ENCODE assay signal across 10 cellular contexts in genomic region chr1:184035719-184036516, GRCh38. TPM values are rescaled to one million over a fixed set of nuclear protein-coding genes. Genes with fewer than 3 reads are reported as not detected.
DNase-seq lines count a peak whose midpoint lies in the region; ATAC-seq and TF ChIP-seq lines count a peak whose summit lies in the region.
"Had no signal": no experiment of that assay in that cellular context is flagged by ENCODE, and none has a peak within 500 bp of the region (broad histone marks: within the 10 kb centered on the region; RNA-seq: fewer than 3 reads in every experiment).

No MANE protein-coding gene starts in this region.

- H3K4me3 Mint-ChIP-seq in CD14-positive monocyte (peak overlapping the region; percentile 71 to 89), neural crest cell (peak overlapping the region; percentile 90)

- POLR2A ChIA-PET in OCI-LY7 (lab: Charles Lee): no interaction called here

- ATAC-seq in left colon: no peak
- ATAC-seq: HCT116 had no signal

- no TSS peak for BruUV-seq in OCI-LY7 (replicated peaks; lab: Mats Ljungman, UMichigan)

- no peaks in the 10 kb centered on the region for H3K27me3 ChIP-seq in KMS-11 (ENCODE audit: insufficient read depth, low read depth)
- no peaks in the 10 kb centered on the region for H3K27me3 ChIP-seq in endocrine pancreas (ENCODE audit: control insufficient read depth, insufficient read depth, low read length)

- no peaks in the 10 kb centered on the region for H3K9me3 ChIP-seq in endocrine pancreas (ENCODE audit: control insufficient read depth, low read length)
- no peaks in the 10 kb centered on the region for H3K9me3 ChIP-seq in OCI-LY7 (ENCODE audit: low read length)

- no peak overlapping the region for H3K4me3 ChIP-seq in KMS-11 (IDR thresholded peaks at IDR 0.05; ENCODE audit: insufficient read depth, low read depth, low read length)
- H3K4me3 ChIP-seq in endocrine pancreas (ENCODE audit: control insufficient read depth, insufficient read depth, low read length): peak overlapping the region; percentile 9
- H3K4me3 ChIP-seq in OCI-LY7 (ENCODE audit: low read depth, low read length, poor library complexity, severe bottlenecking): no peak overlapping the region

- no peak for DNase-seq in CD14-positive monocyte (ENCODE audit: low spot score)
- no peak for DNase-seq in neural crest cell (ENCODE audit: low read depth, low spot score)
- DNase-seq in OCI-LY7 (ENCODE audit: low spot score): no peak
- DNase-seq in left colon: no peak
- no peak for DNase-seq in NCI-H1436 treated with DMSO at 0.1 percent for 48 hours (lab: John Stamatoyannopoulos, UW)
- no peak for DNase-seq in medulla oblongata (ENCODE audit: extremely low spot score)

- no peaks in the 10 kb centered on the region for H3K9me2 ChIP-seq in OCI-LY7 (ENCODE audit: insufficient read depth, low read length)

- H3K4me1 ChIP-seq in KMS-11 (ENCODE audit: low read depth, poor library complexity, severe bottlenecking) (peaks cover 10% of the 10 kb centered on the region), endocrine pancreas (ENCODE audit: control insufficient read depth, insufficient read depth, low read length) (no peaks in the 10 kb centered on the region), OCI-LY7 (ENCODE audit: insufficient read depth, low read length, poor library complexity, severe bottlenecking) (no peaks in the 10 kb centered on the region)

- H3K4me1 Mint-ChIP-seq in CD14-positive monocyte: peaks cover 27% of the 10 kb centered on the region
- H3K4me1 Mint-ChIP-seq in neural crest cell: peaks cover 47% of the 10 kb centered on the region

- CTCF ChIA-PET in OCI-LY7 (lab: Charles Lee; ENCODE audit: unreplicated experiment): no interaction called here

- TF ChIP-seq CTCF in CD14-positive monocyte (IDR thresholded peaks at IDR 0.05): no peak
- no peak for TF ChIP-seq CTCF in KMS-11 (conservative IDR thresholded peaks at IDR 0.05; ENCODE audit: low read depth, low read length)
- TF ChIP-seq CTCF in neural crest cell (conservative IDR thresholded peaks at IDR 0.05): no peak
- no peak for TF ChIP-seq CTCF in OCI-LY7 (conservative IDR thresholded peaks at IDR 0.05; ENCODE audit: low read length)

- peaks cover 23 to 36% (median 25%) of the 10 kb centered on the region in 3 donors for H3K27me3 Mint-ChIP-seq in CD14-positive monocyte (ENCODE audit: low read depth in 3 of 3)
- peaks cover 8% of the 10 kb centered on the region for H3K27me3 Mint-ChIP-seq in neural crest cell (ENCODE audit: low read depth)

- intact Hi-C loops in CD14-positive monocyte (cut with micrococcal nuclease): no loop called here
- intact Hi-C loops in OCI-LY7 (cut with micrococcal nuclease; ENCODE audit: unreplicated experiment): no loop called here
- intact Hi-C loops in left colon (cut with DNase I, micrococcal nuclease): no loop called here

- H3K9me3 Mint-ChIP-seq in CD14-positive monocyte: peaks cover 0 to 4% (median 0%) of the 10 kb centered on the region in 7 donors
- H3K9me3 Mint-ChIP-seq in neural crest cell: no peaks in the 10 kb centered on the region

- peaks cover 0 to 4% of the 10 kb centered on the region in 2 donors for H3K36me3 Mint-ChIP-seq in CD14-positive monocyte
- no peaks in the 10 kb centered on the region for H3K36me3 Mint-ChIP-seq in neural crest cell (ENCODE audit: low read depth)

- H2AFZ ChIP-seq in KMS-11 (ENCODE audit: low read depth) (no peak overlapping the region), OCI-LY7 (ENCODE audit: low read length) (no peak overlapping the region)

- peak overlapping the region; percentile 50; the same call in 1 of the 2 replicates for H3K4me2 ChIP-seq in KMS-11
- H3K4me2 ChIP-seq in OCI-LY7 (ENCODE audit: low read length): no peak overlapping the region

- H3K9ac ChIP-seq in KMS-11 (no peak overlapping the region), endocrine pancreas (ENCODE audit: control insufficient read depth, insufficient read depth, low read length) (no peak overlapping the region)

- no peaks in the 10 kb centered on the region for H3K36me3 ChIP-seq in KMS-11 (ENCODE audit: insufficient read depth)
- H3K36me3 ChIP-seq in endocrine pancreas (ENCODE audit: control insufficient read depth, insufficient read depth, low read length): no peaks in the 10 kb centered on the region
- no peaks in the 10 kb centered on the region for H3K36me3 ChIP-seq in OCI-LY7 (ENCODE audit: insufficient read depth, low read length)

- H4K20me1 ChIP-seq in KMS-11 (ENCODE audit: insufficient read depth) (no peaks in the 10 kb centered on the region), OCI-LY7 (ENCODE audit: insufficient read depth, low read length) (no peaks in the 10 kb centered on the region)

- no peak overlapping the region for H3K27ac ChIP-seq in KMS-11
- no peak overlapping the region for H3K27ac ChIP-seq in OCI-LY7 (ENCODE audit: low read depth, low read length, poor library complexity, severe bottlenecking)

- H3K79me2 ChIP-seq in KMS-11 (ENCODE audit: insufficient read depth, low read depth) (no peaks in the 10 kb centered on the region), OCI-LY7 (ENCODE audit: insufficient read depth, low read depth, low read length) (no peaks in the 10 kb centered on the region)

- H3K27ac Mint-ChIP-seq in CD14-positive monocyte (peak overlapping the region in 1 of 7 donors; percentile 61), neural crest cell (ENCODE audit: unreplicated experiment) (no peak overlapping the region)

RNA-seq across cellular contexts. Expression of gene COLGALT2, which starts 1.6 kb away (rescaled TPM):
- polyA plus RNA-seq in CD14-positive monocyte: not detected
- total RNA-seq in neural crest cell: 15.8 and 16.0 TPM in 2 replicates
- total RNA-seq in OCI-LY7 (2014; rRNA removed; shearing (Covaris generic)): 0.03 TPM in 1 of 2 replicates, not detected in the other
- 0.10 TPM in 1 of 2 replicates, not detected in the other for total RNA-seq in OCI-LY7 (2022)
- under 1 TPM; 0.12 to 0.64 TPM for total RNA-seq in left colon
- total RNA-seq: bronchial epithelial cell had no signal

RNA-seq across cellular contexts. Expression of gene TSEN15, which starts 15.6 kb away (rescaled TPM):
- polyA plus RNA-seq in CD14-positive monocyte: 10 to 100 TPM; 23.4 to 29.4 TPM
- 50.2 and 50.5 TPM in 2 replicates for total RNA-seq in neural crest cell
- total RNA-seq in OCI-LY7 (2014; rRNA removed; shearing (Covaris generic)): 39.8 and 42.5 TPM in 2 replicates
- 45.1 and 45.6 TPM in 2 replicates for total RNA-seq in OCI-LY7 (2022)
- total RNA-seq in left colon: 10 to 100 TPM in 1 of 2 donors, 1 to 10 TPM in 1; 9.5 to 11.1 TPM

Comparison
In these comparisons a context has a peak if more than half of its experiments do, and no peak if none do; other contexts are left out.
1. RNA of gene COLGALT2, which starts 1.6 kb away (total RNA-seq): 15.8 to 16.0 TPM in neural crest cell; 0.12 to 0.64 TPM in left colon and 0.03 to 0.10 TPM in OCI-LY7; every median in the first group is over 10 times any median in the second.